1 cellular context compared by ENCODE assay signal in genomic region chr17:9123594-9124553, GRCh38.
TF ChIP-seq lines count a peak whose summit lies in the region.

No MANE protein-coding gene starts in this region.

TF ChIP-seq in H1, 55 proteins besides CTCF, POLR2A, EP300 and RAD21 (continued from another document):
- no peak for TF ChIP-seq USF2 (IDR thresholded peaks at IDR 0.05; ENCODE audit: low read length)
- no peak for TF ChIP-seq HDAC6 (IDR thresholded peaks at IDR 0.05; ENCODE audit: low read depth, low read length)
- no peak for TF ChIP-seq JUND (IDR thresholded peaks at IDR 0.05; ENCODE audit: low read length)
- no peak for TF ChIP-seq MAFK (IDR thresholded peaks at IDR 0.05; ENCODE audit: low read depth, low read length)
- no peak for TF ChIP-seq CBX8 (IDR thresholded peaks at IDR 0.05; ENCODE audit: borderline replicate concordance, low read depth, low read length)
TF ChIP-seq in H1: peak in this region for 0.
